31 cellular contexts compared by ENCODE assay signal in the genomic region with DNA sequence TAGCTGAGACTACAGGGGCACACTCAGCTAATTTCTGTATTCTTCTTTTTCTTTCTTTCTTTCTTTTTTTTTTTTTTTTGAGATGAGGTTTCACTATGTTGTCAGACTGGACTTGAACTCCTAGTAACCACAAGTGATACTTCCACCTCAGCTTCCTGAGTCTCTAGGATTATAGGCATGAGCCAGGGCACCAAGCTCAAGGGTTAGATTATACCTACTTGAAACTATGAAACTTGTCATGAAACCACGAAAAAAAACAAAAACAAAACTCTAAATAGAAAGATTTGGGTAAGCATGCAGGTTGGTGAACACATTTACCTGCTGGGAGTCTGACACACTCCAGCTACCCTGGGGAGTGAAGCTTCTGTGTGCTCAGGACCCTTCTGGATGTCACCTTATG.
"Had no signal": no experiment of that assay in that cellular context is flagged by ENCODE, and none has a peak within 500 bp of the region (broad histone marks: within the 10 kb centered on the region; RNA-seq: fewer than 3 reads in every experiment).

No MANE protein-coding gene starts in this region.

- H3K27me3 ChIP-seq: MG63, SJCRH30 had no signal

- H2AFZ ChIP-seq: PC-9 had no signal

- H3K27ac ChIP-seq: PC-9, RWPE1, SJCRH30, SK-N-MC had no signal

- ATAC-seq: Panc1, Right ventricle myocardium inferior, SK-N-SH treated with all-trans-retinoic acid at 6 μM for 48 hours had no signal

- DNase-seq: Kasumi-1, MG63, MV-4-11, NCI-H1092, NCI-H1105, NCI-H1417 treated with DMSO at 0.1 percent for 48 hours, NCI-H1436 treated with DMSO at 0.1 percent for 48 hours, NCI-H1694 treated with DMSO at 0.1 percent for 48 hours, NCI-H187 treated with DMSO at 0.1 percent for 48 hours, NCI-H2029, NCI-H2081, NCI-H2171 treated with DMSO at 0.1 percent for 48 hours, NCI-H2227 treated with DMSO at 0.1 percent for 48 hours, NCI-H345, NCI-H446, NCI-H510A treated with DMSO at 0.1 percent for 48 hours, NCI-H524 treated with DMSO at 0.1 percent for 48 hours, NCI-H526 treated with DMSO at 0.1 percent for 48 hours, NCI-H774, PC-9, SHP77, SIG-M5, SJCRH30, SW 1271, T-helper 1 cell had no signal

- H3K4me2 ChIP-seq: PC-9 had no signal

- FAIRE-seq: RCC 7860 had no signal

- H3K4me3 ChIP-seq: MG63, PC-9, SJCRH30, SK-N-MC had no signal

- H3K9me3 ChIP-seq: SJCRH30 had no signal

- H3K36me3 ChIP-seq: MG63, SJCRH30 had no signal

- H3K4me1 ChIP-seq: SJCRH30 had no signal
